11 cellular contexts compared by ENCODE assay signal in the genomic region with DNA sequence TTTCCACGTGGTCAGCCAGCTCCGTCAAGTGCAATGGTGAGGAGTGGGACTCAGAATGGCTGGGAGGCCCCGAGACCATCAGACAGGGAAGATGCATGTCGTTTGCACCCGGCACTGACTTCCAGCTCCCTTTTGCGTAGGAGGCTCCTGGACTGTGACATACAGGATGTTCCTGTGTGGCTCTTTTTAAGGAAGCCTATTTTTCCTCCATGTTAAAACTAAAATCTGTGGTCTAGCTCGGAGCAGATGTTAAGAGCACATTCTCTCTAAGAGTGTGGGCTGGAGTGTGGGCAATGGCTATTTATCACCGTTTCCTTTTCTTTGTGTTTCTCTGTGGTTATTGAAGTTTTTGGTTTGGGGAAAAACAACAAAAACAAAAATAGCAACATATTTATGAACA. TPM values are rescaled to one million over a fixed set of nuclear protein-coding genes. Genes with fewer than 3 reads are reported as not detected.
DNase-seq lines count a peak whose midpoint lies in the region; ATAC-seq and TF ChIP-seq lines count a peak whose summit lies in the region.
"Had no signal": no experiment of that assay in that cellular context is flagged by ENCODE, and none has a peak within 500 bp of the region (broad histone marks: within the 10 kb centered on the region; RNA-seq: fewer than 3 reads in every experiment).

No MANE protein-coding gene starts in this region.

- H3K27ac ChIP-seq in adrenal gland (peak overlapping the region in 3 of 5 donors; percentile 18 to 77 (median 54)), mesodermal cell (ENCODE audit: low read depth, low read length, severe bottlenecking) (peak overlapping the region; percentile 0), upper lobe of left lung (peak overlapping the region in 3 of 4 donors; percentile 32 to 62 (median 55)), caudate nucleus (ENCODE audit: low read depth, low read length) (no peak overlapping the region)

- no peaks in the 10 kb centered on the region for H3K36me3 ChIP-seq in adrenal gland (replicated peaks in 1 of 2)
- no peaks in the 10 kb centered on the region for H3K36me3 ChIP-seq in mesodermal cell (ENCODE audit: control insufficient read depth, insufficient read depth, low read length)
- no peaks in the 10 kb centered on the region for H3K36me3 ChIP-seq in upper lobe of left lung
- H3K36me3 ChIP-seq: right lobe of liver had no signal

- TF ChIP-seq CTCF in adrenal gland (IDR thresholded peaks at IDR 0.05) (no peak), upper lobe of left lung (IDR thresholded peaks at IDR 0.05) (no peak)

- no peaks in the 10 kb centered on the region for H3K9me3 Mint-ChIP-seq in activated T-cell treated with anti-CD3 and anti-CD28 coated beads, Interleukin-2, amount 50 U/mL, for 72 hours

- no peak for DNase-seq in activated T-cell treated with anti-CD3 and anti-CD28 coated beads, Interleukin-2, amount 50 U/mL, for 72 hours
- DNase-seq in activated T-cell treated with anti-CD3 and anti-CD28 coated beads, Interleukin-2, amount 50 U/mL, for 1 hour = no peak
- DNase-seq in adrenal gland (peak in 2 of 7 donors; percentile 35 to 48), upper lobe of left lung (no peak), HPDE6-E6E7 (ENCODE audit: extremely low spot score) (no peak), COLO829 (ENCODE audit: low spot score) (no peak), caudate nucleus (lab: John Stamatoyannopoulos, UW) (no peak)
- DNase-seq: activated effector memory CD4-positive, alpha-beta T cell treated with anti-CD3 and anti-CD28 coated beads, Interleukin-2, amount 50 U/mL, for 16 hours; trophoblast cell had no signal

- ATAC-seq in activated T-cell treated with anti-CD3 and anti-CD28 coated beads, Interleukin-2, amount 50 U/mL, for 72 hours (replicated peaks in 1 of 2) = no peak
- peak in 1 of 2 donors; percentile 57 for ATAC-seq in upper lobe of left lung (ENCODE audit: low FRiP score in 2 of 2)

- peaks cover 29% of the 10 kb centered on the region for H3K4me1 Mint-ChIP-seq in activated T-cell treated with anti-CD3 and anti-CD28 coated beads, Interleukin-2, amount 50 U/mL, for 72 hours (ENCODE audit: low read depth)

- 55 to 71% (median 62%) methylated on average over 8 of the region's 8 CpGs for WGBS in adrenal gland, 4 donors
- WGBS in mesodermal cell (ENCODE audit: insufficient coverage in 2 of 2), 2 experiments = 80 to 85% methylated on average over 6 of the region's 8 CpGs
- 52 to 60% methylated on average over 8 of the region's 8 CpGs for WGBS in upper lobe of left lung, 2 donors

- TF ChIP-seq POLR2A in adrenal gland (IDR thresholded peaks at IDR 0.05) = no peak
- no peak for TF ChIP-seq POLR2A in upper lobe of left lung (IDR thresholded peaks at IDR 0.05)

- H3K27me3 ChIP-seq in adrenal gland = no peaks in the 10 kb centered on the region
- no peaks in the 10 kb centered on the region for H3K27me3 ChIP-seq in upper lobe of left lung
- H3K27me3 ChIP-seq: right lobe of liver had no signal

- H3K4me1 ChIP-seq in adrenal gland (replicated peaks in 1 of 2) (peaks cover 0 to 11% of the 10 kb centered on the region in 2 donors), mesodermal cell (ENCODE audit: control insufficient read depth, insufficient read depth, low read length, poor library complexity, severe bottlenecking) (peaks cover 11% of the 10 kb centered on the region), upper lobe of left lung (peaks cover 4 to 21% (median 16%) of the 10 kb centered on the region in 4 donors)
- H3K4me1 ChIP-seq: right lobe of liver had no signal

- H3K36me3 Mint-ChIP-seq in activated T-cell treated with anti-CD3 and anti-CD28 coated beads, Interleukin-2, amount 50 U/mL, for 72 hours (ENCODE audit: insufficient read depth in 2 of 2) = no peaks in the 10 kb centered on the region

- H3K27me3 Mint-ChIP-seq in activated T-cell treated with anti-CD3 and anti-CD28 coated beads, Interleukin-2, amount 50 U/mL, for 72 hours (ENCODE audit: low read depth) = peaks cover 27% of the 10 kb centered on the region

- H3K9me3 ChIP-seq in adrenal gland (replicated peaks in 1 of 3) (no peaks in the 10 kb centered on the region), mesodermal cell (ENCODE audit: control insufficient read depth, low read length) (no peaks in the 10 kb centered on the region), upper lobe of left lung (no peaks in the 10 kb centered on the region)
- H3K9me3 ChIP-seq: right lobe of liver had no signal

- H3K4me3 Mint-ChIP-seq in activated T-cell treated with anti-CD3 and anti-CD28 coated beads, Interleukin-2, amount 50 U/mL, for 72 hours = no peak overlapping the region

- TF ChIP-seq EP300 in upper lobe of left lung (IDR thresholded peaks at IDR 0.05) = no peak

- no peak overlapping the region for H3K4me3 ChIP-seq in adrenal gland
- H3K4me3 ChIP-seq in mesodermal cell (ENCODE audit: extremely low read depth, insufficient read depth, low read length, poor library complexity, severe bottlenecking) = no peak overlapping the region
- H3K4me3 ChIP-seq in upper lobe of left lung = no peak overlapping the region
- H3K4me3 ChIP-seq: right lobe of liver had no signal

- H3K27ac Mint-ChIP-seq in activated T-cell treated with anti-CD3 and anti-CD28 coated beads, Interleukin-2, amount 50 U/mL, for 72 hours = peak overlapping the region; percentile 36

- intact Hi-C loops in adrenal gland (cut with DNase I) = loop anchor here in 1 of 2 donors (10.0 kb wide), 1 partner anchor 241 kb away; no protein-coding TSS in a partner anchor

RNA-seq across cellular contexts. Expression of gene AMPD3, which starts 40.9 kb away (rescaled TPM):
- 10 to 100 TPM; 21.6 to 28.8 TPM for total RNA-seq in activated T-cell treated with anti-CD3 and anti-CD28 coated beads, Interleukin-2, amount 50 U/mL, for 72 hours
- total RNA-seq in adrenal gland (10 to 100 TPM; 16.9 to 64.1 (median 45.7) TPM), upper lobe of left lung (10 to 100 TPM in 2 of 6 donors, 1 to 10 TPM in 4; 5.4 to 49.2 (median 9.3) TPM)
- polyA plus RNA-seq in adrenal gland = 10 to 100 TPM; 16.5 to 26.0 (median 18.7) TPM
- polyA plus RNA-seq in mesodermal cell (2013, experiment 1 of 2) = 6.6 TPM
- polyA plus RNA-seq in mesodermal cell (2013, experiment 2 of 2) = 7.3 TPM
